20 cellular contexts compared by ENCODE assay signal in the genomic region with DNA sequence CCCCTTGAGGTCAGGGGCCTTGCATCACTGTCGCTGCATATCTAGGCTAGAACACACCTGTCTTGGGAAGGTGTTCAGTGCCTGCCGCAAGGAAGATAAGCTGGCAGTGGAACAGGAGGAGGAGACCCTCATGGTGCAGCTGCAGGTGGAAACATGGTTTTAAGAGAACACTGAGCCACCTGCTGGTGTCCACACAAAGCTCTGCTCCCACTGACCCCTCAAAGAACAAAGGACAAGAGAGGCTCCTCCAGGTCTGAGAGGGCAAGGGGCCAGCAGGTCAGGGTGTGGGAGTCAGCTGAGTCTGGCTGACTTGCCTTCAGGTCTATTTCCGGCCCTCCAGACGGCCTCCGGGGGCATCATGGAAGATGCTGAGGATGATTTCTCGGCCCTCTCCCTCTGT.
"Had no signal": no experiment of that assay in that cellular context is flagged by ENCODE, and none has a peak within 500 bp of the region (broad histone marks: within the 10 kb centered on the region; RNA-seq: fewer than 3 reads in every experiment).

No MANE protein-coding gene starts in this region.

- H3K27ac ChIP-seq: esophagus muscularis mucosa, gastrocnemius medialis, heart right ventricle, pancreas, prostate gland, spleen, suprapubic skin, tibial artery, upper lobe of left lung, uterus had no signal

- H3K36me3 ChIP-seq: gastrocnemius medialis, pancreas, prostate gland, suprapubic skin, tibial artery, upper lobe of left lung, uterus had no signal

- H3K27me3 ChIP-seq: pancreas, suprapubic skin, tibial artery, upper lobe of left lung, uterus had no signal

- H3K9me3 ChIP-seq: esophagus muscularis mucosa, gastrocnemius medialis, heart right ventricle, pancreas, prostate gland, spleen, suprapubic skin, tibial artery, upper lobe of left lung, uterus had no signal

- H3K4me1 ChIP-seq: gastrocnemius medialis, pancreas, prostate gland, spleen, suprapubic skin, upper lobe of left lung, uterus had no signal

- DNase-seq: cortex of kidney; dorsolateral prefrontal cortex; effector CD8-positive, alpha-beta T cell; gastrocnemius medialis; heart right ventricle; hypothalamus; kidney glomerular epithelial cell; naive thymus-derived CD4-positive, alpha-beta T cell; occipital lobe; pancreas; spleen; stimulated activated CD4-positive, alpha-beta T cell treated with anti-CD3 and anti-CD28 coated beads, Interleukin-2, amount 100 ng/mL, for 24 hours; stimulated activated naive CD4-positive, alpha-beta T cell treated with Interleukin-2 at 50 U/mL for 16 hours; tibial artery; upper lobe of left lung; uterus had no signal

- H3K4me3 ChIP-seq: dorsolateral prefrontal cortex, esophagus muscularis mucosa, gastrocnemius medialis, heart right ventricle, pancreas, prostate gland, spleen, suprapubic skin, tibial artery, upper lobe of left lung, uterus had no signal

- ATAC-seq: gastrocnemius medialis; heart right ventricle; naive thymus-derived CD4-positive, alpha-beta T cell; pancreas; sciatic nerve had no signal
